21 cellular contexts compared by ENCODE assay signal in the genomic region with DNA sequence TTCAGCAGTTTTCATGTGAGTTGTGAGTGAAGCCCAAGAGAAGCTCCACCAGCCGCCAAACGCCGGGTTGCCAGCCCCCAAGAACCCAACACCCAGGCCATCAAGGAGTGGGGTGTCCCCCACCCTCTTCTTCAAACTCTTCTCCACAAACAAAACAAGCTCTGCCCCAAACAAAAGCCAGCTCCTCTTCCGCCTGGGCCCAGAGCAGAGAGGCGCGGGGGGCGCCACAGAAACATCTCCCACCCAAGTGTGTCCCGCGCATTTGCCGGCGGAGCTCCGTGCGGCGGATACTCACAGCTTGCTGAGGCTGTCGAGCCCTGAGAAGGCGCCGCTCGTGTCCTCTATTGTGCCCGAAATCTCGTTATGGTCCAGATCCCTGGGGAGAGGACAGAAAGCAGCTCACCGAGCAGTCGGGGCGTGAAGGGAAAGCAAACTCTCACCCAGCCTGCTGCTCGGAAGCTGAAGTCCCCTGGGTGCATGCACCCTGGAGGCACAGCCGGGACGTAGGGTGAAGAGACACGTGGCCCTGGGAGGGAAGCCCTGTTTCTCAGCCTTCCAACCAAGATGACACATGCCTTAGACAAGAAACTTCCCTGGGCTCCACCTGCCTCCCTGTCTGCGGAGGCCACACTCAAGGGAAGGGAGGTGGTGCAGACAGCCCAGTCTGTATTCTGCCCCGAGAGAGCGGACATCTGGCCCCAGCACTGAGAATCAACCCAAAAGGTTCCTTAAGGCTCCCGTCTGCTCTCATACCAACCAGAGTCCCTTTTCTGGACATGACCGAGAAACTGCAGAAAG.
A peak's percentile ranks its signal among the peaks of the same experiment; 100 is the strongest.
DNase-seq lines count a peak whose midpoint lies in the region; ATAC-seq and TF ChIP-seq lines count a peak whose summit lies in the region.
"Had no signal": no experiment of that assay in that cellular context is flagged by ENCODE, and none has a peak within 500 bp of the region (broad histone marks: within the 10 kb centered on the region; RNA-seq: fewer than 3 reads in every experiment).

No MANE protein-coding gene starts in this region.

- H3K4me1 Mint-ChIP-seq in chondrocyte (ENCODE audit: low read depth) (peaks cover 78% of the 10 kb centered on the region), neural crest cell (peaks cover 90% of the 10 kb centered on the region)
- H3K4me1 Mint-ChIP-seq: activated B cell treated with CpG ODN at 0.5 μM for 24 hours had no signal

- peaks cover 31% of the 10 kb centered on the region for H3K36me3 Mint-ChIP-seq in chondrocyte (ENCODE audit: low read depth)
- peaks cover 32% of the 10 kb centered on the region for H3K36me3 Mint-ChIP-seq in neural crest cell (ENCODE audit: low read depth)

- ATAC-seq in GM19035 (IDR thresholded peaks at IDR 0.05; ENCODE audit: unreplicated experiment): no peak
- ATAC-seq: activated CD8-positive, alpha-beta T cell treated with anti-CD3 and anti-CD28 coated beads for 36 hours; activated T-cell treated with anti-CD3 and anti-CD28 coated beads, Interleukin-2, amount 50 U/mL, for 4 hours; esophagus mucosa; naive thymus-derived CD8-positive, alpha-beta T cell; stimulated activated naive B cell treated with anti-CD40 and anti-IgM and Interleukin-4, amounts not matched to agents 10 μg/mL and 1 μg/mL and 100 μg/mL, for 72 hours had no signal

- no peak overlapping the region for H3K4me3 ChIP-seq in NT2/D1 (ENCODE audit: insufficient read length, low read depth)
- H3K4me3 ChIP-seq: SJCRH30 had no signal

- peak overlapping the region; percentile 60 for H3K27ac ChIP-seq in substantia nigra (ENCODE audit: low read depth, low read length, poor library complexity, severe bottlenecking)
- H3K27ac ChIP-seq: SJCRH30 had no signal

- peaks cover 25% of the 10 kb centered on the region for H3K4me1 ChIP-seq in NT2/D1 (ENCODE audit: insufficient read depth, insufficient read length)
- H3K4me1 ChIP-seq: BE2C, SJCRH30 had no signal

- TF ChIP-seq CTCF in chondrocyte (IDR thresholded peaks at IDR 0.05) (no peak), neural crest cell (conservative IDR thresholded peaks at IDR 0.05) (no peak)

- H3K27me3 Mint-ChIP-seq in chondrocyte (ENCODE audit: low read depth) (no peaks in the 10 kb centered on the region), neural crest cell (ENCODE audit: low read depth) (peaks cover 5% of the 10 kb centered on the region)
- H3K27me3 Mint-ChIP-seq: activated B cell treated with CpG ODN at 0.5 μM for 24 hours; activated CD8-positive, alpha-beta T cell treated with anti-CD3 and anti-CD28 coated beads for 36 hours; activated naive CD8-positive, alpha-beta T cell; stimulated activated naive B cell treated with anti-CD40 and anti-IgM and Interleukin-4, amounts not matched to agents 10 μg/mL and 1 μg/mL and 100 μg/mL, for 72 hours had no signal

- H3K27ac Mint-ChIP-seq in chondrocyte (ENCODE audit: unreplicated experiment) (peak overlapping the region; percentile 37), neural crest cell (ENCODE audit: unreplicated experiment) (peak overlapping the region; percentile 86)
- H3K27ac Mint-ChIP-seq: activated B cell treated with CpG ODN at 0.5 μM for 24 hours; activated CD8-positive, alpha-beta T cell treated with anti-CD3 and anti-CD28 coated beads for 36 hours; activated naive CD8-positive, alpha-beta T cell; naive thymus-derived CD8-positive, alpha-beta T cell; stimulated activated naive B cell treated with anti-CD40 and anti-IgM and Interleukin-4, amounts not matched to agents 10 μg/mL and 1 μg/mL and 100 μg/mL, for 72 hours had no signal

- no peaks in the 10 kb centered on the region for H3K27me3 ChIP-seq in NT2/D1 (ENCODE audit: insufficient read depth, insufficient read length)
- H3K27me3 ChIP-seq: BE2C, SJCRH30 had no signal

- H3K9me3 Mint-ChIP-seq in chondrocyte (ENCODE audit: low read depth) (no peaks in the 10 kb centered on the region), neural crest cell (no peaks in the 10 kb centered on the region)
- H3K9me3 Mint-ChIP-seq: activated B cell treated with CpG ODN at 0.5 μM for 24 hours; activated CD8-positive, alpha-beta T cell treated with anti-CD3 and anti-CD28 coated beads for 36 hours; activated T-cell treated with anti-CD3 and anti-CD28 coated beads, Interleukin-2, amount 50 U/mL, for 4 hours; naive thymus-derived CD8-positive, alpha-beta T cell; stimulated activated naive B cell treated with anti-CD40 and anti-IgM and Interleukin-4, amounts not matched to agents 10 μg/mL and 1 μg/mL and 100 μg/mL, for 72 hours had no signal

- peaks cover 80% of the 10 kb centered on the region for H3K36me3 ChIP-seq in NT2/D1 (ENCODE audit: insufficient read depth, insufficient read length, low read length)
- H3K36me3 ChIP-seq: BE2C, SJCRH30 had no signal

- peaks cover 5% of the 10 kb centered on the region; the same call in 1 of the 2 replicates for H3K9me3 ChIP-seq in NT2/D1 (ENCODE audit: insufficient read depth, low read length)
- H3K9me3 ChIP-seq: BE2C, SJCRH30 had no signal

- no peak overlapping the region for H3K4me3 Mint-ChIP-seq in chondrocyte (ENCODE audit: unreplicated experiment)
- H3K4me3 Mint-ChIP-seq in neural crest cell: no peak overlapping the region
- H3K4me3 Mint-ChIP-seq: activated B cell treated with CpG ODN at 0.5 μM for 24 hours; activated CD8-positive, alpha-beta T cell treated with anti-CD3 and anti-CD28 coated beads for 36 hours; activated naive CD8-positive, alpha-beta T cell; activated T-cell treated with anti-CD3 and anti-CD28 coated beads, Interleukin-2, amount 50 U/mL, for 4 hours; naive thymus-derived CD8-positive, alpha-beta T cell had no signal

- DNase-seq in NT2/D1 (ENCODE audit: low read depth, low spot score) (no peak), chondrocyte (ENCODE audit: low spot score) (no peak), neural crest cell (ENCODE audit: low read depth, low spot score) (no peak), substantia nigra (lab: John Stamatoyannopoulos, UW) (no peak), foreskin melanocyte (no peak), NCI-H2107 (lab: John Stamatoyannopoulos, UW) (no peak)
- DNase-seq: activated B cell treated with CpG ODN at 0.5 μM for 24 hours; activated CD8-positive, alpha-beta T cell treated with anti-CD3 and anti-CD28 coated beads for 36 hours; activated T-cell treated with anti-CD3 and anti-CD28 coated beads, Interleukin-2, amount 50 U/mL, for 4 hours; KBM-7; mammary epithelial cell; naive thymus-derived CD8-positive, alpha-beta T cell; NCI-H1048; NCI-H2029; NCI-H524; SJCRH30; stimulated activated naive B cell treated with anti-CD40 and anti-IgM and Interleukin-4, amounts not matched to agents 10 μg/mL and 1 μg/mL and 100 μg/mL, for 72 hours had no signal

- H3K9ac ChIP-seq in NT2/D1 (ENCODE audit: insufficient read length, low read depth): peak overlapping the region; percentile 22
